11 cellular contexts compared by ENCODE assay signal in genomic region chr17:38864636-38865398, GRCh38. TPM values are rescaled to one million over a fixed set of nuclear protein-coding genes. Genes with fewer than 3 reads are reported as not detected.
DNase-seq lines count a peak whose midpoint lies in the region; ATAC-seq, FAIRE-seq and TF ChIP-seq lines count a peak whose summit lies in the region.
"Had no signal": no experiment of that assay in that cellular context is flagged by ENCODE, and none has a peak within 500 bp of the region (broad histone marks: within the 10 kb centered on the region; RNA-seq: fewer than 3 reads in every experiment).

No MANE protein-coding gene starts in this region.

- CTCF ChIA-PET in Calu3 (lab: Charles Lee) (interaction anchor here (0.6 to 0.8 kb wide), 3 partner anchors 116 to 288 kb away, joined by 3 to 4 read pairs (median 3); no protein-coding TSS in a partner anchor), HepG2 (lab: Yijun Ruan, JAX; ENCODE audit: low intra/inter-chr PET ratio, low total read pairs) (no interaction called here)

- BruUV-seq in Calu3 (replicated peaks; lab: Mats Ljungman, UMichigan): no TSS peak
- BruUV-seq in HepG2 (replicated peaks; lab: Mats Ljungman, UMichigan): no TSS peak

- peaks cover 53% of the 10 kb centered on the region for H3K36me3 Mint-ChIP-seq in Calu3 (ENCODE audit: insufficient read depth, unreplicated experiment)
- peaks cover 46% of the 10 kb centered on the region for H3K36me3 Mint-ChIP-seq in stimulated activated effector memory CD8-positive, alpha-beta T cell treated with anti-CD3 and anti-CD28 coated beads, Interleukin-12 subunit alpha, Interleukin-12 subunit beta, amount 100 ng/mL, for 72 hours

- no peak overlapping the region for H2AFZ ChIP-seq in HepG2 (ENCODE audit: low read length)

- peak overlapping the region; percentile 34 for H3K4me2 ChIP-seq in HepG2 (ENCODE audit: low read depth, low read length)

- H3K4me1 ChIP-seq in HepG2 (ENCODE audit: insufficient read depth, low read length): peaks cover 27% of the 10 kb centered on the region
- no peaks in the 10 kb centered on the region for H3K4me1 ChIP-seq in gastrocnemius medialis

- no peak overlapping the region for H3K4me3 ChIP-seq in HepG2 (replicated peaks in 1 of 3; ENCODE audit: insufficient read depth in 1 of 3, low read depth in 2 of 3, low read length in 3 of 3)
- H3K4me3 ChIP-seq in gastrocnemius medialis: no peak overlapping the region

- H3K9me3 ChIP-seq in HepG2 (ENCODE audit: low read length) (no peaks in the 10 kb centered on the region), gastrocnemius medialis (no peaks in the 10 kb centered on the region)

- H3K27ac ChIP-seq in HepG2 (ENCODE audit: extremely low read length, insufficient read depth, low read length) (no peak overlapping the region), gastrocnemius medialis (no peak overlapping the region)

- no peaks in the 10 kb centered on the region for H3K9me3 Mint-ChIP-seq in Calu3 (ENCODE audit: low read depth, unreplicated experiment)
- no peaks in the 10 kb centered on the region for H3K9me3 Mint-ChIP-seq in stimulated activated effector memory CD8-positive, alpha-beta T cell treated with anti-CD3 and anti-CD28 coated beads, Interleukin-12 subunit alpha, Interleukin-12 subunit beta, amount 100 ng/mL, for 72 hours

- TF ChIP-seq CTCF in Calu3 (IDR thresholded peaks at IDR 0.05; ENCODE audit: unreplicated experiment) (peak; percentile 34), HepG2 (CRISPR knock-in tag; IDR thresholded peaks at IDR 0.05) (peak; percentile 71), gastrocnemius medialis (IDR thresholded peaks at IDR 0.05 in 4 of 5, conservative IDR thresholded peaks at IDR 0.05 in 1 of 5) (no peak)

- ATAC-seq in HepG2: no peak; the same call in 2 of the 3 replicates
- no peak for ATAC-seq in stimulated activated effector memory CD8-positive, alpha-beta T cell treated with anti-CD3 and anti-CD28 coated beads, Interleukin-12 subunit alpha, Interleukin-12 subunit beta, amount 100 ng/mL, for 72 hours
- ATAC-seq in gastrocnemius medialis: no peak

- H3K4me1 Mint-ChIP-seq in Calu3 (ENCODE audit: low read depth, unreplicated experiment): peaks cover 34% of the 10 kb centered on the region
- H3K4me1 Mint-ChIP-seq in stimulated activated effector memory CD8-positive, alpha-beta T cell treated with anti-CD3 and anti-CD28 coated beads, Interleukin-12 subunit alpha, Interleukin-12 subunit beta, amount 100 ng/mL, for 72 hours: peaks cover 23% of the 10 kb centered on the region

- no peak overlapping the region for H3K4me3 Mint-ChIP-seq in Calu3 (ENCODE audit: low read depth, unreplicated experiment)
- no peak overlapping the region for H3K4me3 Mint-ChIP-seq in stimulated activated effector memory CD8-positive, alpha-beta T cell treated with anti-CD3 and anti-CD28 coated beads, Interleukin-12 subunit alpha, Interleukin-12 subunit beta, amount 100 ng/mL, for 72 hours

- no peaks in the 10 kb centered on the region for H3K36me3 ChIP-seq in HepG2 (replicated peaks in 1 of 2; ENCODE audit: control insufficient read depth in 1 of 2, insufficient read depth in 2 of 2, low read length in 2 of 2)
- H3K36me3 ChIP-seq in gastrocnemius medialis: no peaks in the 10 kb centered on the region

- peak; percentile 20; the same call in 1 of the 2 replicates for TF ChIP-seq RAD21 in HepG2 (CRISPR knock-in tag; IDR thresholded peaks at IDR 0.05)

- no peak overlapping the region for H3K9ac ChIP-seq in HepG2 (ENCODE audit: insufficient read depth, low read depth, low read length)

- no peaks in the 10 kb centered on the region for H4K20me1 ChIP-seq in HepG2 (ENCODE audit: insufficient read depth, low read length)

- DNase-seq in Calu3 (no peak), KBM-7 (peak; percentile 58), amniotic epithelial cell (ENCODE audit: low read depth) (peak; percentile 63), HepG2 (ENCODE audit: low spot score) (peak; percentile 66), gastrocnemius medialis (no peak), SKM-1 (lab: John Stamatoyannopoulos, UW; ENCODE audit: unreplicated experiment) (no peak)
- no peak for DNase-seq in stimulated activated effector memory CD8-positive, alpha-beta T cell treated with anti-CD3 and anti-CD28 coated beads, Interleukin-12 subunit alpha, Interleukin-12 subunit beta, amount 100 ng/mL, for 72 hours (ENCODE audit: low spot score in 2 of 2)
- DNase-seq in activated CD4-positive, alpha-beta T cell treated with anti-CD3 and anti-CD28 coated beads for 1 hour: no peak
- DNase-seq: activated CD4-positive, alpha-beta T cell treated with anti-CD3 and anti-CD28 coated beads, Interleukin-2, amount 50 U/mL, for 48 hours; cortex of kidney; NCI-H774 had no signal

- TF ChIP-seq EP300 in HepG2 (IDR thresholded peaks at IDR 0.05; ENCODE audit: low read depth in 2 of 2, low read length in 2 of 2) (no peak), HepG2 (CRISPR knock-in tag; IDR thresholded peaks at IDR 0.05; ENCODE audit: borderline replicate concordance) (no peak)

- H3K27me3 ChIP-seq in HepG2 (ENCODE audit: control insufficient read depth in 1 of 2, insufficient read depth in 2 of 2, low read length in 2 of 2): no peaks in the 10 kb centered on the region; a peak in 1 of 5 replicates
- no peaks in the 10 kb centered on the region for H3K27me3 ChIP-seq in gastrocnemius medialis

- in situ Hi-C loops in KBM-7 (cut with MboI; ENCODE audit: low pct_unique_long_range_greater_than_20kb, low sequenced_read_pairs): no loop called here
- in situ Hi-C loops in HepG2 (cut with HindIII; ENCODE audit: extremely low pct_ligation_motif_present, low pct_unique_long_range_greater_than_20kb): loop anchor here (5.0 kb wide), 1 partner anchor 287 kb away; the partner anchor contains the start of gene PLXDC1
- in situ Hi-C loops in gastrocnemius medialis (cut with MboI; ENCODE audit: low sequenced_read_pairs in 4 of 4): loop anchor here in 1 of 4 donors (25.0 kb wide), 1 partner anchor 297 kb away; the partner anchor contains the start of genes ARL5C and PLXDC1

- intact Hi-C loops in Calu3 (cut with micrococcal nuclease; ENCODE audit: unreplicated experiment) (loop anchor here (5.0 kb wide), 1 partner anchor 113 kb away; the partner anchor contains the start of gene PSMB3), HepG2 (cut with micrococcal nuclease; ENCODE audit: unreplicated experiment) (loop anchor here (1.0 to 5.0 kb wide), 2 partner anchors 40 to 113 kb away; partner anchors contain the start of genes CWC25 and PSMB3), gastrocnemius medialis (cut with DNase I; ENCODE audit: low total_unique reads) (loop anchor here (5.0 kb wide), 1 partner anchor 163 kb away; no protein-coding TSS in a partner anchor)

- POLR2A ChIA-PET in HepG2 (lab: Yijun Ruan, JAX): interaction anchor here (0.7 to 0.8 kb wide), 2 partner anchors 11 to 193 kb away, joined by 4 read pairs; partner anchors contain the start of gene RPL23

- no peak overlapping the region for H3K27ac Mint-ChIP-seq in Calu3 (ENCODE audit: unreplicated experiment)
- no peak overlapping the region for H3K27ac Mint-ChIP-seq in stimulated activated effector memory CD8-positive, alpha-beta T cell treated with anti-CD3 and anti-CD28 coated beads, Interleukin-12 subunit alpha, Interleukin-12 subunit beta, amount 100 ng/mL, for 72 hours

- H3K27me3 Mint-ChIP-seq in Calu3 (ENCODE audit: unreplicated experiment): no peaks in the 10 kb centered on the region

- H3K79me2 ChIP-seq in HepG2 (ENCODE audit: insufficient read depth, low read length): no peaks in the 10 kb centered on the region

- 37% methylated on average over 11 of the region's 11 CpGs for WGBS in HepG2 (ENCODE audit: low lambda C conversion rate)

- FAIRE-seq in HepG2 (lab: Jason Lieb, UNC): peak; percentile 87

- no peak for TF ChIP-seq POLR2A in HepG2 (IDR thresholded peaks at IDR 0.05; ENCODE audit: insufficient read depth in 1 of 2, low read depth in 2 of 2, low read length in 2 of 2)
- no peak for TF ChIP-seq POLR2A in gastrocnemius medialis (IDR thresholded peaks at IDR 0.05)

RNA-seq across cellular contexts. Expression of gene LASP1, which starts 5.0 kb away (rescaled TPM):
- total RNA-seq in Calu3 (2022): 479 and 558 TPM in 2 replicates
- total RNA-seq in HepG2 (2016; rRNA removed; fragmentation: Illumina TruSeq; extraction: Trizol): 97.0 and 110 TPM in 2 replicates
- 9.8 and 10.1 TPM in 2 replicates for total RNA-seq in HepG2 (2016; cell fraction: cytosol; rRNA removed; fragmentation: Illumina TruSeq; extraction: Trizol; ENCODE audit: low read depth)
- 92.3 and 97.2 TPM in 2 replicates for total RNA-seq in HepG2 (2016; cell fraction: insoluble cytoplasmic fraction; rRNA removed; fragmentation: Illumina TruSeq; extraction: Trizol)
- total RNA-seq in HepG2 (2016; cell fraction: membrane; rRNA removed; fragmentation: Illumina TruSeq; extraction: Trizol): 38.1 and 38.7 TPM in 2 replicates
- 62.5 and 68.5 TPM in 2 replicates for total RNA-seq in HepG2 (2016; cell fraction: nucleus; rRNA removed; fragmentation: Illumina TruSeq; extraction: Trizol)
- polyA plus RNA-seq in HepG2 (2011; rRNA removed): 70.1 and 80.4 TPM in 2 replicates
- polyA plus RNA-seq in HepG2 (2011; cell fraction: cytosol; rRNA removed): 81.9 and 127 TPM in 2 replicates
- 107 and 129 TPM in 2 replicates for polyA plus RNA-seq in HepG2 (2011; cell fraction: nucleus; rRNA removed)
- 82.2 and 85.9 TPM in 2 replicates for polyA plus RNA-seq in HepG2 (2012)
- polyA plus RNA-seq in HepG2 (2016; cell fraction: cytosol; fragmentation: Illumina TruSeq; extraction: Trizol; ENCODE audit: low read depth): 7.2 and 8.1 TPM in 2 replicates
- polyA plus RNA-seq in HepG2 (2016; cell fraction: insoluble cytoplasmic fraction; fragmentation: Illumina TruSeq; extraction: Trizol; ENCODE audit: low read depth): 138 and 161 TPM in 2 replicates
- polyA plus RNA-seq in HepG2 (2016; cell fraction: membrane; fragmentation: Illumina TruSeq; extraction: Trizol; ENCODE audit: low read depth): 25.1 and 28.1 TPM in 2 replicates
- polyA plus RNA-seq in HepG2 (2016; cell fraction: nucleus; fragmentation: Illumina TruSeq; extraction: Trizol; ENCODE audit: insufficient read depth, low read depth): 109 and 113 TPM in 2 replicates
- 136 and 189 TPM in 2 replicates for polyA minus RNA-seq in HepG2 (2011; rRNA and poly(A)+ RNA removed; ENCODE audit: low replicate concordance)
- polyA minus RNA-seq in HepG2 (2011; cell fraction: cytosol; rRNA and poly(A)+ RNA removed): 107 and 130 TPM in 2 replicates
- polyA minus RNA-seq in HepG2 (2011; cell fraction: nucleus; rRNA and poly(A)+ RNA removed): 49.2 and 50.4 TPM in 2 replicates
- 10 to 100 TPM; 10.7 to 24.1 (median 20.5) TPM for total RNA-seq in gastrocnemius medialis

RNA-seq across cellular contexts. Expression of gene RPL23, which starts 11.3 kb away (rescaled TPM):
- total RNA-seq in Calu3 (2022) (3,443 and 3,829 TPM in 2 replicates), HepG2 (2016; rRNA removed; fragmentation: Illumina TruSeq; extraction: Trizol) (2,790 and 3,298 TPM in 2 replicates), gastrocnemius medialis (1,000 to 10,000 TPM in 1 of 4 donors, 100 to 1,000 TPM in 3; 878 to 1,126 (median 955) TPM)
- total RNA-seq in HepG2 (2016; cell fraction: cytosol; rRNA removed; fragmentation: Illumina TruSeq; extraction: Trizol; ENCODE audit: low read depth): 4,051 and 4,588 TPM in 2 replicates
- total RNA-seq in HepG2 (2016; cell fraction: insoluble cytoplasmic fraction; rRNA removed; fragmentation: Illumina TruSeq; extraction: Trizol): 2,655 and 3,446 TPM in 2 replicates
- total RNA-seq in HepG2 (2016; cell fraction: membrane; rRNA removed; fragmentation: Illumina TruSeq; extraction: Trizol): 6,899 and 6,901 TPM in 2 replicates
- total RNA-seq in HepG2 (2016; cell fraction: nucleus; rRNA removed; fragmentation: Illumina TruSeq; extraction: Trizol): 995 and 1,125 TPM in 2 replicates
- polyA plus RNA-seq in HepG2 (2011; rRNA removed): 4,288 and 4,860 TPM in 2 replicates
- polyA plus RNA-seq in HepG2 (2011; cell fraction: cytosol; rRNA removed): 4,164 and 5,084 TPM in 2 replicates
- polyA plus RNA-seq in HepG2 (2011; cell fraction: nucleus; rRNA removed): 680 and 915 TPM in 2 replicates
- polyA plus RNA-seq in HepG2 (2012): 4,457 and 5,527 TPM in 2 replicates
- polyA plus RNA-seq in HepG2 (2016; cell fraction: cytosol; fragmentation: Illumina TruSeq; extraction: Trizol; ENCODE audit: low read depth): 5,325 and 6,272 TPM in 2 replicates
- 3,877 and 3,973 TPM in 2 replicates for polyA plus RNA-seq in HepG2 (2016; cell fraction: insoluble cytoplasmic fraction; fragmentation: Illumina TruSeq; extraction: Trizol; ENCODE audit: low read depth)
- polyA plus RNA-seq in HepG2 (2016; cell fraction: membrane; fragmentation: Illumina TruSeq; extraction: Trizol; ENCODE audit: low read depth): 7,669 and 7,726 TPM in 2 replicates
- polyA plus RNA-seq in HepG2 (2016; cell fraction: nucleus; fragmentation: Illumina TruSeq; extraction: Trizol; ENCODE audit: insufficient read depth, low read depth): 2,046 and 2,062 TPM in 2 replicates
- 223 and 322 TPM in 2 replicates for polyA minus RNA-seq in HepG2 (2011; rRNA and poly(A)+ RNA removed; ENCODE audit: low replicate concordance)
- 1,056 and 1,226 TPM in 2 replicates for polyA minus RNA-seq in HepG2 (2011; cell fraction: cytosol; rRNA and poly(A)+ RNA removed)
- 292 and 362 TPM in 2 replicates for polyA minus RNA-seq in HepG2 (2011; cell fraction: nucleus; rRNA and poly(A)+ RNA removed)

RNA-seq across cellular contexts. Expression of gene CWC25, which starts 39.7 kb away (rescaled TPM):
- total RNA-seq in Calu3 (2022) (77.8 and 78.9 TPM in 2 replicates), HepG2 (2016; rRNA removed; fragmentation: Illumina TruSeq; extraction: Trizol) (12.7 and 15.6 TPM in 2 replicates), gastrocnemius medialis (10 to 100 TPM in 3 of 4 donors, 1 to 10 TPM in 1; 9.1 to 14.4 (median 12.3) TPM)
- total RNA-seq in HepG2 (2016; cell fraction: cytosol; rRNA removed; fragmentation: Illumina TruSeq; extraction: Trizol; ENCODE audit: low read depth): 3.7 and 5.9 TPM in 2 replicates
- 12.1 and 16.1 TPM in 2 replicates for total RNA-seq in HepG2 (2016; cell fraction: insoluble cytoplasmic fraction; rRNA removed; fragmentation: Illumina TruSeq; extraction: Trizol)
- 4.9 and 5.9 TPM in 2 replicates for total RNA-seq in HepG2 (2016; cell fraction: membrane; rRNA removed; fragmentation: Illumina TruSeq; extraction: Trizol)
- 16.2 and 16.8 TPM in 2 replicates for total RNA-seq in HepG2 (2016; cell fraction: nucleus; rRNA removed; fragmentation: Illumina TruSeq; extraction: Trizol)
- 20.6 and 22.7 TPM in 2 replicates for polyA plus RNA-seq in HepG2 (2011; rRNA removed)
- 8.0 and 10.1 TPM in 2 replicates for polyA plus RNA-seq in HepG2 (2011; cell fraction: cytosol; rRNA removed)
- polyA plus RNA-seq in HepG2 (2011; cell fraction: nucleus; rRNA removed): 75.8 and 78.0 TPM in 2 replicates
- polyA plus RNA-seq in HepG2 (2012): 13.3 and 15.9 TPM in 2 replicates
- polyA plus RNA-seq in HepG2 (2016; cell fraction: cytosol; fragmentation: Illumina TruSeq; extraction: Trizol; ENCODE audit: low read depth): 1.3 and 1.4 TPM in 2 replicates
- 13.2 and 13.4 TPM in 2 replicates for polyA plus RNA-seq in HepG2 (2016; cell fraction: insoluble cytoplasmic fraction; fragmentation: Illumina TruSeq; extraction: Trizol; ENCODE audit: low read depth)
- 2.8 and 3.3 TPM in 2 replicates for polyA plus RNA-seq in HepG2 (2016; cell fraction: membrane; fragmentation: Illumina TruSeq; extraction: Trizol; ENCODE audit: low read depth)
- polyA plus RNA-seq in HepG2 (2016; cell fraction: nucleus; fragmentation: Illumina TruSeq; extraction: Trizol; ENCODE audit: insufficient read depth, low read depth): 51.8 and 58.8 TPM in 2 replicates
- polyA minus RNA-seq in HepG2 (2011; rRNA and poly(A)+ RNA removed; ENCODE audit: low replicate concordance): 7.6 and 11.6 TPM in 2 replicates
- polyA minus RNA-seq in HepG2 (2011; cell fraction: cytosol; rRNA and poly(A)+ RNA removed): 3.6 and 4.1 TPM in 2 replicates
- polyA minus RNA-seq in HepG2 (2011; cell fraction: nucleus; rRNA and poly(A)+ RNA removed): 18.3 TPM in 2 replicates

Comparison
In these comparisons a context has a peak if more than half of its experiments do, and no peak if none do; other contexts are left out.
1. DNase-seq: peak in KBM-7 (single experiment), amniotic epithelial cell (single experiment) and HepG2 (single experiment); none in Calu3 (single experiment), stimulated activated effector memory CD8-positive, alpha-beta T cell treated with anti-CD3 and anti-CD28 coated beads, Interleukin-12 subunit alpha, Interleukin-12 subunit beta, amount 100 ng/mL, for 72 hours (0 of 2), activated CD4-positive, alpha-beta T cell treated with anti-CD3 and anti-CD28 coated beads for 1 hour (single experiment), gastrocnemius medialis (0 of 2) and SKM-1 (single experiment).
2. CTCF ChIP-seq: peak in Calu3 (single experiment) and HepG2 (single experiment); none in gastrocnemius medialis (0 of 5).